8 cellular contexts compared by ENCODE assay signal in genomic region chr6:38638941-38639497, GRCh38. TPM values are rescaled to one million over a fixed set of nuclear protein-coding genes. Genes with fewer than 3 reads are reported as not detected.
A peak's percentile ranks its signal among the peaks of the same experiment; 100 is the strongest.
DNase-seq lines count a peak whose midpoint lies in the region; TF ChIP-seq lines count a peak whose summit lies in the region.

No MANE protein-coding gene starts in this region.

- H3K36me3 ChIP-seq in MG63 = no peaks in the 10 kb centered on the region

- no peak overlapping the region for H3K18ac ChIP-seq in H9 (ENCODE audit: insufficient read length, low read depth, low read length)

- H3K27me3 ChIP-seq in H9 (ENCODE audit: insufficient read depth, low read length) (no peaks in the 10 kb centered on the region; the same call in 1 of the 2 replicates), MG63 (no peaks in the 10 kb centered on the region)

- in situ Hi-C loops in G401 (cut with HindIII; ENCODE audit: low sequenced_read_pairs) = no loop called here

- H3K36me3 Mint-ChIP-seq in H9 (ENCODE audit: insufficient read depth in 1 of 3, low read depth in 3 of 3) = no peaks in the 10 kb centered on the region
- H3K36me3 Mint-ChIP-seq in activated CD4-positive, alpha-beta T cell treated with anti-CD3 and anti-CD28 coated beads, Interleukin-2, amount 10 ng/mL, durations not matched to agents 24 days and 14 days (ENCODE audit: low read depth) = peaks cover 2% of the 10 kb centered on the region

- no peak overlapping the region for H3K4ac ChIP-seq in H9 (ENCODE audit: low read depth, low read length)

- no peaks in the 10 kb centered on the region; the same call in 1 of the 2 replicates for H3K4me1 ChIP-seq in H9 (ENCODE audit: insufficient read depth, low read length)

- WGBS in H9 (ENCODE audit: extremely low coverage, insufficient read length, low lambda C conversion rate) = no CpG with 5 or more reads among the region's 15 CpGs
- WGBS in lower leg skin, 2 donors = 5 to 8% methylated on average over 9 to 15 of the region's 15 CpGs

- H3K56ac ChIP-seq in H9 (ENCODE audit: insufficient read length, low read depth, low read length) = no peak overlapping the region

- intact Hi-C loops in activated CD4-positive, alpha-beta T cell treated with anti-CD3 and anti-CD28 coated beads, Interleukin-2, amount 10 ng/mL, durations not matched to agents 24 days and 14 days (cut with micrococcal nuclease) = loop anchor here (1.0 to 10.0 kb wide), 5 partner anchors 33 to 844 kb away; partner anchors contain the start of gene GLO1
- intact Hi-C loops in lower leg skin (cut with DNase I; ENCODE audit: low total_unique reads) = no loop called here

- no peak overlapping the region for H3K14ac ChIP-seq in H9 (ENCODE audit: insufficient read depth, low read length)

- peak overlapping the region in 1 of 3 experiments; percentile 89; a peak in 2 of 7 replicates for H3K27ac Mint-ChIP-seq in H9
- peak overlapping the region; percentile 88 for H3K27ac Mint-ChIP-seq in activated CD4-positive, alpha-beta T cell treated with anti-CD3 and anti-CD28 coated beads, Interleukin-2, amount 10 ng/mL, durations not matched to agents 24 days and 14 days

- H2BK12ac ChIP-seq in H9 (ENCODE audit: insufficient read length, low read depth, low read length) = no peak overlapping the region

- TF ChIP-seq POLR2A in lower leg skin (IDR thresholded peaks at IDR 0.05) = no peak

- H3K4me3 Mint-ChIP-seq in H9 = peak overlapping the region; percentile 87 to 89
- H3K4me3 Mint-ChIP-seq in activated CD4-positive, alpha-beta T cell treated with anti-CD3 and anti-CD28 coated beads, Interleukin-2, amount 10 ng/mL, durations not matched to agents 24 days and 14 days = peak overlapping the region; percentile 90

- H4K5ac ChIP-seq in H9 (ENCODE audit: insufficient read length, low read depth, low read length) = no peak overlapping the region

- H2BK20ac ChIP-seq in H9 (ENCODE audit: low read depth, low read length, poor library complexity, severe bottlenecking) = no peak overlapping the region

- H4K91ac ChIP-seq in H9 (ENCODE audit: insufficient read length, low read depth, low read length) = no peak overlapping the region

- H2BK5ac ChIP-seq in H9 (ENCODE audit: insufficient read length, low read length) = no peak overlapping the region

- H3K27me3 Mint-ChIP-seq in H9 (ENCODE audit: low read depth) = peaks cover 5% of the 10 kb centered on the region
- H3K27me3 Mint-ChIP-seq in activated CD4-positive, alpha-beta T cell treated with anti-CD3 and anti-CD28 coated beads, Interleukin-2, amount 10 ng/mL, durations not matched to agents 24 days and 14 days = no peaks in the 10 kb centered on the region

- H3T11ph ChIP-seq in H9 (ENCODE audit: low read length) = no peak overlapping the region

- H2AK5ac ChIP-seq in H9 (ENCODE audit: insufficient read length, low read length) = no peak overlapping the region

- no peak overlapping the region for H4K8ac ChIP-seq in H9 (replicated peaks; ENCODE audit: insufficient read length, low read depth, low read length)

- no peak overlapping the region for H2BK15ac ChIP-seq in H9 (ENCODE audit: low read depth, low read length)

- H3K9me3 ChIP-seq in H9 (ENCODE audit: control insufficient read depth, low read depth, low read length) (no peaks in the 10 kb centered on the region), MG63 (no peaks in the 10 kb centered on the region)

- H3K27ac ChIP-seq in H9 (ENCODE audit: insufficient read length, low read depth, low read length) = no peak overlapping the region
- peak overlapping the region; percentile 94 to 97 for H3K27ac ChIP-seq in coronary artery

- no peak for TF ChIP-seq CTCF in H9 (conservative IDR thresholded peaks at IDR 0.05)
- no peak for TF ChIP-seq CTCF in coronary artery (IDR thresholded peaks at IDR 0.05)
- no peak for TF ChIP-seq CTCF in lower leg skin (IDR thresholded peaks at IDR 0.05)

- H4K20me1 ChIP-seq in H9 (ENCODE audit: control insufficient read depth, insufficient read depth, insufficient read length) = no peaks in the 10 kb centered on the region

- peak overlapping the region; percentile 98 for H3K4me3 ChIP-seq in MG63
- peak overlapping the region; percentile 92 for H3K4me3 ChIP-seq in coronary artery
- peak overlapping the region; percentile 96 for H3K4me3 ChIP-seq in lower leg skin (ENCODE audit: low read depth, poor library complexity, severe bottlenecking)

- H3K4me1 Mint-ChIP-seq in H9 = peaks cover 12% of the 10 kb centered on the region in 2 experiments
- H3K4me1 Mint-ChIP-seq in activated CD4-positive, alpha-beta T cell treated with anti-CD3 and anti-CD28 coated beads, Interleukin-2, amount 10 ng/mL, durations not matched to agents 24 days and 14 days = peaks cover 44% of the 10 kb centered on the region

- H3K23me2 ChIP-seq in H9 (ENCODE audit: insufficient read length, low read depth, low read length, poor library complexity, severe bottlenecking) = no peaks in the 10 kb centered on the region

- DNase-seq in G401 (ENCODE audit: low spot score) = peak; percentile 48
- DNase-seq in H9 = no peak
- peak; percentile 50 for DNase-seq in MG63
- DNase-seq in activated CD4-positive, alpha-beta T cell treated with anti-CD3 and anti-CD28 coated beads, Interleukin-2, amount 10 ng/mL, durations not matched to agents 24 days and 14 days = no peak
- peak; percentile 82 for DNase-seq in coronary artery (ENCODE audit: low spot score)
- peak in 1 of 2 donors; percentile 32 for DNase-seq in lower leg skin (ENCODE audit: low spot score in 2 of 2)
- DNase-seq in stimulated activated CD8-positive, alpha-beta memory T cell treated with anti-CD3 and anti-CD28 coated beads, Interleukin-12 subunit alpha, Interleukin-12 subunit beta, amount 100 ng/mL, for 1 hour (ENCODE audit: low read depth) = peak; percentile 43
- no peak for DNase-seq in cerebellar nuclear complex (lab: John Stamatoyannopoulos, UW)

- no peaks in the 10 kb centered on the region for H3K79me1 ChIP-seq in H9 (ENCODE audit: insufficient read depth, low read depth, low read length, poor library complexity, severe bottlenecking)

- no peak overlapping the region for H3K23ac ChIP-seq in H9 (ENCODE audit: insufficient read length, low read depth, low read length)

- peak overlapping the region; percentile 53 for H3K4me2 ChIP-seq in H9 (ENCODE audit: insufficient read depth, insufficient read length, low read length)

- H3K9me3 Mint-ChIP-seq in H9 = no peaks in the 10 kb centered on the region
- H3K9me3 Mint-ChIP-seq in activated CD4-positive, alpha-beta T cell treated with anti-CD3 and anti-CD28 coated beads, Interleukin-2, amount 10 ng/mL, durations not matched to agents 24 days and 14 days = no peaks in the 10 kb centered on the region

- H3K9ac ChIP-seq in H9 (ENCODE audit: extremely low read depth, insufficient read length, low read length) = peak overlapping the region; percentile 42

- H3K79me2 ChIP-seq in H9 (ENCODE audit: insufficient read depth, low read length) = no peaks in the 10 kb centered on the region; the same call in 1 of the 2 replicates

- H2AFZ ChIP-seq in H9 (ENCODE audit: low read length) = no peak overlapping the region

- no peak overlapping the region for H2BK120ac ChIP-seq in H9 (ENCODE audit: low read depth, low read length, poor library complexity, severe bottlenecking)

RNA-seq across cellular contexts. Expression of gene BTBD9, which starts 0.7 kb away (rescaled TPM):
- 6.5 and 9.5 TPM in 2 replicates for total RNA-seq in G401 (2014; rRNA removed; shearing (Covaris generic))
- total RNA-seq in H9 (2021) (7.8 and 8.9 TPM in 2 replicates), lower leg skin (10 to 100 TPM; 10.6 to 16.6 (median 15.1) TPM)
- 4.5 and 14.2 TPM in 2 replicates for total RNA-seq in MG63 (2014; rRNA removed; shearing (Covaris generic); ENCODE audit: low replicate concordance)
- 12.3 and 12.4 TPM in 2 replicates for total RNA-seq in activated CD4-positive, alpha-beta T cell treated with anti-CD3 and anti-CD28 coated beads, Interleukin-2, amount 10 ng/mL, durations not matched to agents 24 days and 14 days

Comparison
In these comparisons a context has a peak if more than half of its experiments do, and no peak if none do; other contexts are left out.
1. DNase-seq: peak in G401 (single experiment), MG63 (single experiment), coronary artery (single experiment) and stimulated activated CD8-positive, alpha-beta memory T cell treated with anti-CD3 and anti-CD28 coated beads, Interleukin-12 subunit alpha, Interleukin-12 subunit beta, amount 100 ng/mL, for 1 hour (single experiment); none in H9 (single experiment), activated CD4-positive, alpha-beta T cell treated with anti-CD3 and anti-CD28 coated beads, Interleukin-2, amount 10 ng/mL, durations not matched to agents 24 days and 14 days (single experiment) and cerebellar nuclear complex (0 of 2).
2. Peak in every context shown above with its lines, with median percentiles within 50 percentile points of each other: H3K4me3 ChIP-seq.